ENCODE assay signal across 1 cellular context in genomic region chr1:15422871-15423270, GRCh38.
TF ChIP-seq lines count a peak whose summit lies in the region.

No MANE protein-coding gene starts in this region.

TF ChIP-seq in A549, 52 proteins besides CTCF, POLR2A, EP300 and RAD21 (continued from another document):
- TF ChIP-seq, protein P1, sequence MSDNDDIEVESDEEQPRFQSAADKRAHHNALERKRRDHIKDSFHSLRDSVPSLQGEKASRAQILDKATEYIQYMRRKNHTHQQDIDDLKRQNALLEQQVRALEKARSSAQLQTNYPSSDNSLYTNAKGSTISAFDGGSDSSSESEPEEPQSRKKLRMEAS (IDR thresholded peaks at IDR 0.05): no peak
